1 cellular context compared by ENCODE assay signal in the genomic region with DNA sequence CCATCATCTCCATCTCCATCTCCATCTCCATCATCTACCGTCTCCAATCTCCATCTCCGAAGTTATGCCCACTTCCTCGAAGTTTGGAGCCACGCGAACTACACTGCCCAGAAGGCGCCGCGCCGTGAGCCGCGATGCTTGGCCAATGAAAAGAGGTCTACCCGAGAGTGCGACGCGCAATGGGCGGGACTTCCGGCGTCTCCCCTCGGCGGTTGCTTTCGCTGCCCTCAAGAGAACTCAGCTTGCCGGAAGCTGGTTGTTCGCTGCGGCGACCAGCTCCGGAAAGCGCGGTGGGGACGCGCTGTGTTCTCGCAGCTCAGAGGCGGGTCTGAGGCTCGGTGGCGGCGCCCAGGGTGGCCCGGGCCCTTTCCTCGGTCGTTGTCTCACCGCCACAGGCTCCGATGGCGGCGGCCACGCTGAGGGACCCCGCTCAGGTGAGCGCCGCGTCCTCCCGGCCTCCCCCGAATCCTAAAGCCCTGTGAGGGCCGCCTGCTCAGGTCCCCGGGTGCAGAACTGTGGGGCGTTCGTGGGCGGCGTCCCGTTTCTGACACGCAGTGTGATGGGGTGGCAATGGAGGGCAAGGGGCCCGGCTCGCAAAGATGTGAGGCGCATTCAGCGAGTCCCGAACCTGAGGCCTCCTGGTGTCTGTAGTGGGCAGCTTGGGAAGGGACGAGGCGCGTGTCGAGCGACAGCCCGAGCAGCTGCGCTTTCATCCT.
TF ChIP-seq lines count a peak whose summit lies in the region.

ZNF773 (plus strand) TSS at position 259 of the 716 bp plus-strand sequence; CDS start at position 402, 143 bp downstream.

TF ChIP-seq in HepG2, 621 proteins besides CTCF, POLR2A, EP300 and RAD21 (continued from another document):
- TF ChIP-seq TBX2 (CRISPR knock-in tag; IDR thresholded peaks at IDR 0.05; ENCODE audit: borderline replicate concordance), result peak; percentile 49; the same call in 1 of the 2 replicates
- TF ChIP-seq GABPA (IDR thresholded peaks at IDR 0.05; ENCODE audit: low read depth, low read length), result peak; percentile 90
- peak; percentile 96 for TF ChIP-seq GABPA (CRISPR knock-in tag; IDR thresholded peaks at IDR 0.05; ENCODE audit: low read depth)
- peak; percentile 80 for TF ChIP-seq ELF3 (CRISPR knock-in tag; IDR thresholded peaks at IDR 0.05)
- TF ChIP-seq MYC (CRISPR knock-in tag; IDR thresholded peaks at IDR 0.05; ENCODE audit: borderline replicate concordance), result peak; percentile 29; the same call in 1 of the 2 replicates
- peak; percentile 27 for TF ChIP-seq ZNF883 (CRISPR knock-in tag; IDR thresholded peaks at IDR 0.05; ENCODE audit: not compliant biosample characterization)
- peak; percentile 94 for TF ChIP-seq POLR2G (IDR thresholded peaks at IDR 0.05; ENCODE audit: low read depth, low read length)
- peak; percentile 70; the same call in 1 of the 2 replicates for TF ChIP-seq SRY (CRISPR knock-in tag; IDR thresholded peaks at IDR 0.05)
- TF ChIP-seq SP5 (CRISPR knock-in tag; IDR thresholded peaks at IDR 0.05; ENCODE audit: borderline replicate concordance, low read depth), result 0 out of 2 replicates have a peak, but pooled peaks have one; percentile 24
- TF ChIP-seq TFDP2 (CRISPR knock-in tag; IDR thresholded peaks at IDR 0.05), result peak; percentile 79
- 0 out of 2 replicates have a peak, but pooled peaks have one; percentile 34 for TF ChIP-seq SIN3A (IDR thresholded peaks at IDR 0.05; ENCODE audit: borderline replicate concordance, low read depth, low read length)
- TF ChIP-seq ATF1 (CRISPR knock-in tag; IDR thresholded peaks at IDR 0.05), result peak; percentile 82
- TF ChIP-seq, protein P1, sequence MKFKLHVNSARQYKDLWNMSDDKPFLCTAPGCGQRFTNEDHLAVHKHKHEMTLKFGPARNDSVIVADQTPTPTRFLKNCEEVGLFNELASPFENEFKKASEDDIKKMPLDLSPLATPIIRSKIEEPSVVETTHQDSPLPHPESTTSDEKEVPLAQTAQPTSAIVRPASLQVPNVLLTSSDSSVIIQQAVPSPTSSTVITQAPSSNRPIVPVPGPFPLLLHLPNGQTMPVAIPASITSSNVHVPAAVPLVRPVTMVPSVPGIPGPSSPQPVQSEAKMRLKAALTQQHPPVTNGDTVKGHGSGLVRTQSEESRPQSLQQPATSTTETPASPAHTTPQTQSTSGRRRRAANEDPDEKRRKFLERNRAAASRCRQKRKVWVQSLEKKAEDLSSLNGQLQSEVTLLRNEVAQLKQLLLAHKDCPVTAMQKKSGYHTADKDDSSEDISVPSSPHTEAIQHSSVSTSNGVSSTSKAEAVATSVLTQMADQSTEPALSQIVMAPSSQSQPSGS (CRISPR knock-in tag; IDR thresholded peaks at IDR 0.05), result 0 out of 2 replicates have a peak, but pooled peaks have one; percentile 28
- peak; percentile 84 for TF ChIP-seq TAF1 (CRISPR knock-in tag; IDR thresholded peaks at IDR 0.05)
- TF ChIP-seq SUZ12 (IDR thresholded peaks at IDR 0.05; ENCODE audit: low read depth, low read length), result peak; percentile 66
- TF ChIP-seq, protein P2, sequence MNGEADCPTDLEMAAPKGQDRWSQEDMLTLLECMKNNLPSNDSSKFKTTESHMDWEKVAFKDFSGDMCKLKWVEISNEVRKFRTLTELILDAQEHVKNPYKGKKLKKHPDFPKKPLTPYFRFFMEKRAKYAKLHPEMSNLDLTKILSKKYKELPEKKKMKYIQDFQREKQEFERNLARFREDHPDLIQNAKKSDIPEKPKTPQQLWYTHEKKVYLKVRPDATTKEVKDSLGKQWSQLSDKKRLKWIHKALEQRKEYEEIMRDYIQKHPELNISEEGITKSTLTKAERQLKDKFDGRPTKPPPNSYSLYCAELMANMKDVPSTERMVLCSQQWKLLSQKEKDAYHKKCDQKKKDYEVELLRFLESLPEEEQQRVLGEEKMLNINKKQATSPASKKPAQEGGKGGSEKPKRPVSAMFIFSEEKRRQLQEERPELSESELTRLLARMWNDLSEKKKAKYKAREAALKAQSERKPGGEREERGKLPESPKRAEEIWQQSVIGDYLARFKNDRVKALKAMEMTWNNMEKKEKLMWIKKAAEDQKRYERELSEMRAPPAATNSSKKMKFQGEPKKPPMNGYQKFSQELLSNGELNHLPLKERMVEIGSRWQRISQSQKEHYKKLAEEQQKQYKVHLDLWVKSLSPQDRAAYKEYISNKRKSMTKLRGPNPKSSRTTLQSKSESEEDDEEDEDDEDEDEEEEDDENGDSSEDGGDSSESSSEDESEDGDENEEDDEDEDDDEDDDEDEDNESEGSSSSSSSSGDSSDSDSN (CRISPR knock-in tag; IDR thresholded peaks at IDR 0.05), result peak; percentile 46
- 0 out of 2 replicates have a peak, but pooled peaks have one; percentile 32 for TF ChIP-seq ZNF44 (CRISPR knock-in tag; IDR thresholded peaks at IDR 0.05)
- 0 out of 2 replicates have a peak, but pooled peaks have one; percentile 66 for TF ChIP-seq CBFB (CRISPR knock-in tag; IDR thresholded peaks at IDR 0.05)
- TF ChIP-seq RARA (CRISPR knock-in tag; IDR thresholded peaks at IDR 0.05), result 0 out of 2 replicates have a peak, but pooled peaks have one; percentile 25
- peak; percentile 91 for TF ChIP-seq ZFY (CRISPR knock-in tag; IDR thresholded peaks at IDR 0.05)
- 0 out of 2 replicates have a peak, but pooled peaks have one; percentile 47 for TF ChIP-seq BORCS8-MEF2B (CRISPR knock-in tag; IDR thresholded peaks at IDR 0.05)
- TF ChIP-seq ZFX (CRISPR knock-in tag; IDR thresholded peaks at IDR 0.05; ENCODE audit: low read depth), result peak; percentile 87
- peak in 1 of 2 experiments; percentile 77; a peak in 2 of 4 replicates for TF ChIP-seq KLF16 (CRISPR knock-in tag; IDR thresholded peaks at IDR 0.05)
- peak; percentile 76; the same call in 1 of the 2 replicates for TF ChIP-seq SMAD3 (CRISPR knock-in tag; IDR thresholded peaks at IDR 0.05)
- peak; percentile 30; the same call in 1 of the 2 replicates for TF ChIP-seq MEIS1 (CRISPR knock-in tag; IDR thresholded peaks at IDR 0.05; ENCODE audit: borderline replicate concordance)
- 0 out of 2 replicates have a peak, but pooled peaks have one; percentile 38 for TF ChIP-seq ISL2 (CRISPR knock-in tag; IDR thresholded peaks at IDR 0.05)
- 0 out of 2 replicates have a peak, but pooled peaks have one; percentile 46 for TF ChIP-seq HMGXB3 (CRISPR knock-in tag; IDR thresholded peaks at IDR 0.05; ENCODE audit: borderline replicate concordance)
- peak; percentile 59; the same call in 1 of the 2 replicates for TF ChIP-seq PITX1 (CRISPR knock-in tag; IDR thresholded peaks at IDR 0.05)
- TF ChIP-seq SOX5 (CRISPR knock-in tag; IDR thresholded peaks at IDR 0.05; ENCODE audit: borderline replicate concordance), result 0 out of 2 replicates have a peak, but pooled peaks have one; percentile 22
- 0 out of 2 replicates have a peak, but pooled peaks have one; percentile 33 for TF ChIP-seq ZNF280D (CRISPR knock-in tag; IDR thresholded peaks at IDR 0.05)
- peak; percentile 51; the same call in 1 of the 2 replicates for TF ChIP-seq HOXA5 (CRISPR knock-in tag; IDR thresholded peaks at IDR 0.05)
- peak; percentile 91 for TF ChIP-seq HCFC1 (IDR thresholded peaks at IDR 0.05; ENCODE audit: low read depth, low read length)
- peak; percentile 71; the same call in 1 of the 2 replicates for TF ChIP-seq DMAP1 (CRISPR knock-in tag; IDR thresholded peaks at IDR 0.05)
